Comparison of ENCODE assay signal across 1 cellular context in the genomic region with DNA sequence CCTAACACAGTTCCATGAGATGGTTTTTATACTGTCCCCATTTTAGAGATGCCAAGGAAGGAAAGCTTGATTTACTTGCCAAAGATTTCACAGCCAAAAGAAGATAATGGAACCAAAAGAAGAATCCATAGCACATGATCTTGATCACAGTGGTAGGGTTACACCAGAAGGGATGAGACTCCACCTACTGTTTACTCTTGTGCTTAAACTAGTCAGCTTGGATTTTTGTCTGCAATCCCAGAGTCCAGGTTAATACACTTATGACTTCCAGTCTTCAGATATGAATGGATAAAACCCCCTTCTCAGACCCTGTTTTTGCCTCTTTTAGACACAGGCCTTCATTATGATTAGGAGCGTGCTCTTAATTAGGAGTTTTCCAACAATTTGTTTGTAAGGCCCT.
TF ChIP-seq lines count a peak whose summit lies in the region.

No MANE protein-coding gene starts in this region.

TF ChIP-seq in H1, 55 proteins besides CTCF, POLR2A, EP300 and RAD21 (continued from another document):
- TF ChIP-seq, protein P1, sequence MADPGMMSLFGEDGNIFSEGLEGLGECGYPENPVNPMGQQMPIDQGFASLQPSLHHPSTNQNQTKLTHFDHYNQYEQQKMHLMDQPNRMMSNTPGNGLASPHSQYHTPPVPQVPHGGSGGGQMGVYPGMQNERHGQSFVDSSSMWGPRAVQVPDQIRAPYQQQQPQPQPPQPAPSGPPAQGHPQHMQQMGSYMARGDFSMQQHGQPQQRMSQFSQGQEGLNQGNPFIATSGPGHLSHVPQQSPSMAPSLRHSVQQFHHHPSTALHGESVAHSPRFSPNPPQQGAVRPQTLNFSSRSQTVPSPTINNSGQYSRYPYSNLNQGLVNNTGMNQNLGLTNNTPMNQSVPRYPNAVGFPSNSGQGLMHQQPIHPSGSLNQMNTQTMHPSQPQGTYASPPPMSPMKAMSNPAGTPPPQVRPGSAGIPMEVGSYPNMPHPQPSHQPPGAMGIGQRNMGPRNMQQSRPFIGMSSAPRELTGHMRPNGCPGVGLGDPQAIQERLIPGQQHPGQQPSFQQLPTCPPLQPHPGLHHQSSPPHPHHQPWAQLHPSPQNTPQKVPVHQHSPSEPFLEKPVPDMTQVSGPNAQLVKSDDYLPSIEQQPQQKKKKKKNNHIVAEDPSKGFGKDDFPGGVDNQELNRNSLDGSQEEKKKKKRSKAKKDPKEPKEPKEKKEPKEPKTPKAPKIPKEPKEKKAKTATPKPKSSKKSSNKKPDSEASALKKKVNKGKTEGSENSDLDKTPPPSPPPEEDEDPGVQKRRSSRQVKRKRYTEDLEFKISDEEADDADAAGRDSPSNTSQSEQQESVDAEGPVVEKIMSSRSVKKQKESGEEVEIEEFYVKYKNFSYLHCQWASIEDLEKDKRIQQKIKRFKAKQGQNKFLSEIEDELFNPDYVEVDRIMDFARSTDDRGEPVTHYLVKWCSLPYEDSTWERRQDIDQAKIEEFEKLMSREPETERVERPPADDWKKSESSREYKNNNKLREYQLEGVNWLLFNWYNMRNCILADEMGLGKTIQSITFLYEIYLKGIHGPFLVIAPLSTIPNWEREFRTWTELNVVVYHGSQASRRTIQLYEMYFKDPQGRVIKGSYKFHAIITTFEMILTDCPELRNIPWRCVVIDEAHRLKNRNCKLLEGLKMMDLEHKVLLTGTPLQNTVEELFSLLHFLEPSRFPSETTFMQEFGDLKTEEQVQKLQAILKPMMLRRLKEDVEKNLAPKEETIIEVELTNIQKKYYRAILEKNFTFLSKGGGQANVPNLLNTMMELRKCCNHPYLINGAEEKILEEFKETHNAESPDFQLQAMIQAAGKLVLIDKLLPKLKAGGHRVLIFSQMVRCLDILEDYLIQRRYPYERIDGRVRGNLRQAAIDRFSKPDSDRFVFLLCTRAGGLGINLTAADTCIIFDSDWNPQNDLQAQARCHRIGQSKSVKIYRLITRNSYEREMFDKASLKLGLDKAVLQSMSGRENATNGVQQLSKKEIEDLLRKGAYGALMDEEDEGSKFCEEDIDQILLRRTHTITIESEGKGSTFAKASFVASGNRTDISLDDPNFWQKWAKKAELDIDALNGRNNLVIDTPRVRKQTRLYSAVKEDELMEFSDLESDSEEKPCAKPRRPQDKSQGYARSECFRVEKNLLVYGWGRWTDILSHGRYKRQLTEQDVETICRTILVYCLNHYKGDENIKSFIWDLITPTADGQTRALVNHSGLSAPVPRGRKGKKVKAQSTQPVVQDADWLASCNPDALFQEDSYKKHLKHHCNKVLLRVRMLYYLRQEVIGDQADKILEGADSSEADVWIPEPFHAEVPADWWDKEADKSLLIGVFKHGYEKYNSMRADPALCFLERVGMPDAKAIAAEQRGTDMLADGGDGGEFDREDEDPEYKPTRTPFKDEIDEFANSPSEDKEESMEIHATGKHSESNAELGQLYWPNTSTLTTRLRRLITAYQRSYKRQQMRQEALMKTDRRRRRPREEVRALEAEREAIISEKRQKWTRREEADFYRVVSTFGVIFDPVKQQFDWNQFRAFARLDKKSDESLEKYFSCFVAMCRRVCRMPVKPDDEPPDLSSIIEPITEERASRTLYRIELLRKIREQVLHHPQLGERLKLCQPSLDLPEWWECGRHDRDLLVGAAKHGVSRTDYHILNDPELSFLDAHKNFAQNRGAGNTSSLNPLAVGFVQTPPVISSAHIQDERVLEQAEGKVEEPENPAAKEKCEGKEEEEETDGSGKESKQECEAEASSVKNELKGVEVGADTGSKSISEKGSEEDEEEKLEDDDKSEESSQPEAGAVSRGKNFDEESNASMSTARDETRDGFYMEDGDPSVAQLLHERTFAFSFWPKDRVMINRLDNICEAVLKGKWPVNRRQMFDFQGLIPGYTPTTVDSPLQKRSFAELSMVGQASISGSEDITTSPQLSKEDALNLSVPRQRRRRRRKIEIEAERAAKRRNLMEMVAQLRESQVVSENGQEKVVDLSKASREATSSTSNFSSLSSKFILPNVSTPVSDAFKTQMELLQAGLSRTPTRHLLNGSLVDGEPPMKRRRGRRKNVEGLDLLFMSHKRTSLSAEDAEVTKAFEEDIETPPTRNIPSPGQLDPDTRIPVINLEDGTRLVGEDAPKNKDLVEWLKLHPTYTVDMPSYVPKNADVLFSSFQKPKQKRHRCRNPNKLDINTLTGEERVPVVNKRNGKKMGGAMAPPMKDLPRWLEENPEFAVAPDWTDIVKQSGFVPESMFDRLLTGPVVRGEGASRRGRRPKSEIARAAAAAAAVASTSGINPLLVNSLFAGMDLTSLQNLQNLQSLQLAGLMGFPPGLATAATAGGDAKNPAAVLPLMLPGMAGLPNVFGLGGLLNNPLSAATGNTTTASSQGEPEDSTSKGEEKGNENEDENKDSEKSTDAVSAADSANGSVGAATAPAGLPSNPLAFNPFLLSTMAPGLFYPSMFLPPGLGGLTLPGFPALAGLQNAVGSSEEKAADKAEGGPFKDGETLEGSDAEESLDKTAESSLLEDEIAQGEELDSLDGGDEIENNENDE (IDR thresholded peaks at IDR 0.05; ENCODE audit: insufficient replicate concordance, low read length): no peak
- no peak for TF ChIP-seq CHD1 (IDR thresholded peaks at IDR 0.05; ENCODE audit: low read depth, low read length)
